1 cellular context compared by ENCODE assay signal in the genomic region with DNA sequence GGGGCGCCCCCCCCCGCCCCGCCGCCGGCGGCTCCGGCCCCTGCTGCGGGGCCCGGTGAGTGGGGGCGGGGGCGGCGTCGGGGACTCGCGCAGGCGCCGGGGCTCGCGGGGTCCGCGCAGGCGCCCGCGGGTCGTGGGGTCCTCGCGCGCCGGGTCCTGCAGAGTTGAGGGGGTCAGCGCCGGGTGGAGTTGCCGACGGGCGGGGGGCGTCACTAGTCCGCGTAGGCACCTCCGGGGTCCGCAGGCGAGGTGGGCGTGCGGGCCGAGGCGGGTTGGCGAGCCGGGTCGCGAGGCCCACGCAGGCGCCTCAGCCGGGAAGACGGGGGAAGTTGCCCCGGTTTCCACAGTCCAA.
TF ChIP-seq lines count a peak whose summit lies in the region.

No MANE protein-coding gene starts in this region.

TF ChIP-seq in IMR-90, 13 proteins besides CTCF, POLR2A, EP300 and RAD21:
- TF ChIP-seq RCOR1 (IDR thresholded peaks at IDR 0.05; ENCODE audit: insufficient replicate concordance, low read length) = peak; percentile 1
- no peak for TF ChIP-seq SMC3 (IDR thresholded peaks at IDR 0.05; ENCODE audit: low read depth, low read length)
